In the genomic region with DNA sequence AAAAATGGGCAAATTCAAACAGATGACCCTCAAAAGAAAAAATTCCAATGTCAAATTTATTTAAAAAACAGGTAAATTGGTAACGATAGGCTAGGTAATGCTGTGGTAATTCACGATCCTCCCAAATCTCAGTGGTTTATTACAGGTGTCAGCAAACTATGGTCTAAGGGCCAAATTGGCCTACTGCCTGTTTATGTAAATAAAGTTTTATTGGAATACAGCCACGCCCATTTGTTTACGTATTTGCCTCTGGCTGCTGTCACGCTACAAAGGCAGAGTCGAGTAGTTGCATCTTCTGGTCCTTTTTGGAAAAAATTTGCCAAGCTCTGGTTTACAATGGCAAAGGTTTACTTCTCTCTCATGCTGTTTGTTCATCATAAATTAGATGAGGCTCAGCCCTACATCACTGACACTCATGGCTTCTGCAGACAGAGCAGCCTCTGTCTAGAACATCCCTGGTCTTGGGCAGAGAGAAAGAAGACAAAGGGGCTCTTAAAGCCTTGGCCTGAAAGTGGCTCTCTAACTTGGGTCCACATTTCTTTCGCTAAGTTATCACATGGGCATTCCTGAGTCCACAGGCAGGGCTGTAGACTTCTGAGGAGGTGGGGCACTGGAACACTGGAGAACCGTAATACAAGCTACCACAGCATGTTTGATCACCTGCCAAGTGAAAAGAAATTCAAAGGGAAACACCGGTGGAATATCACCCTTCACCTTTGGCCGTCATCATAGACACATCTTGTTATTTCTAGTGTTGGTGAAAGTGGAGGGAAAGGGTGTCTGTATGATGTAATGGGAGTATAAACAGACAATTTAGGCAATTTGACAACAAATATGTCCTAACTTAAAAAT, we compare ENCODE assay signal across 13 cellular contexts. TPM values are rescaled to one million over a fixed set of nuclear protein-coding genes. Genes with fewer than 3 reads are reported as not detected.
DNase-seq lines count a peak whose midpoint lies in the region; ATAC-seq and TF ChIP-seq lines count a peak whose summit lies in the region.
"Had no signal": no experiment of that assay in that cellular context is flagged by ENCODE, and none has a peak within 500 bp of the region (broad histone marks: within the 10 kb centered on the region; RNA-seq: fewer than 3 reads in every experiment).

No MANE protein-coding gene starts in this region.

- H3K27me3 Mint-ChIP-seq in WTC11 (ENCODE audit: low read depth) = peaks cover 3% of the 10 kb centered on the region

- POLR2A ChIA-PET in WTC11 (lab: Charles Lee) = no interaction called here

- H3K9me3 Mint-ChIP-seq in WTC11 = peaks cover 15% of the 10 kb centered on the region

- no peak for TF ChIP-seq CTCF in WTC11 (IDR thresholded peaks at IDR 0.05)

- H3K4me1 Mint-ChIP-seq in WTC11 = peaks cover 7% of the 10 kb centered on the region
- H3K4me1 Mint-ChIP-seq: neural crest cell had no signal

- H3K36me3 Mint-ChIP-seq in WTC11 = peaks cover 9% of the 10 kb centered on the region

- CTCF ChIA-PET in WTC11 (lab: Charles Lee) = no interaction called here

- DNase-seq in EL (peak; percentile 16), NCI-H69 (lab: John Stamatoyannopoulos, UW) (peak; percentile 18), fibroblast of gingiva (ENCODE audit: low read depth) (peak; percentile 11), sciatic nerve (ENCODE audit: low spot score) (no peak), WTC11 (ENCODE audit: low spot score) (no peak), cortex of kidney (lab: John Stamatoyannopoulos, UW) (no peak)
- no peak for DNase-seq in activated naive CD4-positive, alpha-beta T cell treated with anti-CD3 and anti-CD28 coated beads, Interleukin-2, amount 50 U/mL, for 16 hours
- DNase-seq: activated CD8-positive, alpha-beta memory T cell treated with anti-CD3 and anti-CD28 coated beads, Interleukin-2, amount 50 U/mL, for 4 hours; amniotic stem cell; kidney glomerular epithelial cell; stimulated activated CD4-positive, alpha-beta T cell treated with anti-CD3 and anti-CD28 coated beads, Interleukin-12 subunit alpha, Interleukin-12 subunit beta, amount 100 ng/mL, for 4 hours; transverse colon had no signal

- no peak overlapping the region for H3K4me3 Mint-ChIP-seq in WTC11
- H3K4me3 Mint-ChIP-seq: neural crest cell had no signal

- H3K27ac Mint-ChIP-seq in WTC11 = no peak overlapping the region

- ATAC-seq in sciatic nerve (peak; percentile 83), WTC11 (no peak)

- intact Hi-C loops in sciatic nerve (cut with DNase I) = no loop called here

TF ChIP-seq in WTC11, 78 proteins besides CTCF, POLR2A, EP300 and RAD21:
- no peak for TF ChIP-seq TP53 (CRISPR knock-in tag; IDR thresholded peaks at IDR 0.05)
- no peak for TF ChIP-seq GRHL2 (CRISPR knock-in tag; IDR thresholded peaks at IDR 0.05; ENCODE audit: insufficient replicate concordance, severe bottlenecking)
- TF ChIP-seq, protein P1, sequence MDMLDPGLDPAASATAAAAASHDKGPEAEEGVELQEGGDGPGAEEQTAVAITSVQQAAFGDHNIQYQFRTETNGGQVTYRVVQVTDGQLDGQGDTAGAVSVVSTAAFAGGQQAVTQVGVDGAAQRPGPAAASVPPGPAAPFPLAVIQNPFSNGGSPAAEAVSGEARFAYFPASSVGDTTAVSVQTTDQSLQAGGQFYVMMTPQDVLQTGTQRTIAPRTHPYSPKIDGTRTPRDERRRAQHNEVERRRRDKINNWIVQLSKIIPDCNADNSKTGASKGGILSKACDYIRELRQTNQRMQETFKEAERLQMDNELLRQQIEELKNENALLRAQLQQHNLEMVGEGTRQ (CRISPR knock-in tag; IDR thresholded peaks at IDR 0.05) = no peak
- no peak for TF ChIP-seq ZNF232 (CRISPR knock-in tag; IDR thresholded peaks at IDR 0.05)
- no peak for TF ChIP-seq TEAD1 (CRISPR knock-in tag; IDR thresholded peaks at IDR 0.05)
- TF ChIP-seq, protein P2, sequence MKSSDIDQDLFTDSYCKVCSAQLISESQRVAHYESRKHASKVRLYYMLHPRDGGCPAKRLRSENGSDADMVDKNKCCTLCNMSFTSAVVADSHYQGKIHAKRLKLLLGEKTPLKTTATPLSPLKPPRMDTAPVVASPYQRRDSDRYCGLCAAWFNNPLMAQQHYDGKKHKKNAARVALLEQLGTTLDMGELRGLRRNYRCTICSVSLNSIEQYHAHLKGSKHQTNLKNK (CRISPR knock-in tag; IDR thresholded peaks at IDR 0.05) = no peak
- no peak for TF ChIP-seq EMX1 (CRISPR knock-in tag; IDR thresholded peaks at IDR 0.05)
- TF ChIP-seq KAT7 (CRISPR knock-in tag; IDR thresholded peaks at IDR 0.05; ENCODE audit: borderline replicate concordance) = no peak
- TF ChIP-seq, protein P3, sequence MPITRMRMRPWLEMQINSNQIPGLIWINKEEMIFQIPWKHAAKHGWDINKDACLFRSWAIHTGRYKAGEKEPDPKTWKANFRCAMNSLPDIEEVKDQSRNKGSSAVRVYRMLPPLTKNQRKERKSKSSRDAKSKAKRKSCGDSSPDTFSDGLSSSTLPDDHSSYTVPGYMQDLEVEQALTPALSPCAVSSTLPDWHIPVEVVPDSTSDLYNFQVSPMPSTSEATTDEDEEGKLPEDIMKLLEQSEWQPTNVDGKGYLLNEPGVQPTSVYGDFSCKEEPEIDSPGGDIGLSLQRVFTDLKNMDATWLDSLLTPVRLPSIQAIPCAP (CRISPR knock-in tag; IDR thresholded peaks at IDR 0.05) = no peak
- TF ChIP-seq NFYB (CRISPR knock-in tag; conservative IDR thresholded peaks at IDR 0.05; ENCODE audit: low read depth) = no peak
- TF ChIP-seq, protein P4, sequence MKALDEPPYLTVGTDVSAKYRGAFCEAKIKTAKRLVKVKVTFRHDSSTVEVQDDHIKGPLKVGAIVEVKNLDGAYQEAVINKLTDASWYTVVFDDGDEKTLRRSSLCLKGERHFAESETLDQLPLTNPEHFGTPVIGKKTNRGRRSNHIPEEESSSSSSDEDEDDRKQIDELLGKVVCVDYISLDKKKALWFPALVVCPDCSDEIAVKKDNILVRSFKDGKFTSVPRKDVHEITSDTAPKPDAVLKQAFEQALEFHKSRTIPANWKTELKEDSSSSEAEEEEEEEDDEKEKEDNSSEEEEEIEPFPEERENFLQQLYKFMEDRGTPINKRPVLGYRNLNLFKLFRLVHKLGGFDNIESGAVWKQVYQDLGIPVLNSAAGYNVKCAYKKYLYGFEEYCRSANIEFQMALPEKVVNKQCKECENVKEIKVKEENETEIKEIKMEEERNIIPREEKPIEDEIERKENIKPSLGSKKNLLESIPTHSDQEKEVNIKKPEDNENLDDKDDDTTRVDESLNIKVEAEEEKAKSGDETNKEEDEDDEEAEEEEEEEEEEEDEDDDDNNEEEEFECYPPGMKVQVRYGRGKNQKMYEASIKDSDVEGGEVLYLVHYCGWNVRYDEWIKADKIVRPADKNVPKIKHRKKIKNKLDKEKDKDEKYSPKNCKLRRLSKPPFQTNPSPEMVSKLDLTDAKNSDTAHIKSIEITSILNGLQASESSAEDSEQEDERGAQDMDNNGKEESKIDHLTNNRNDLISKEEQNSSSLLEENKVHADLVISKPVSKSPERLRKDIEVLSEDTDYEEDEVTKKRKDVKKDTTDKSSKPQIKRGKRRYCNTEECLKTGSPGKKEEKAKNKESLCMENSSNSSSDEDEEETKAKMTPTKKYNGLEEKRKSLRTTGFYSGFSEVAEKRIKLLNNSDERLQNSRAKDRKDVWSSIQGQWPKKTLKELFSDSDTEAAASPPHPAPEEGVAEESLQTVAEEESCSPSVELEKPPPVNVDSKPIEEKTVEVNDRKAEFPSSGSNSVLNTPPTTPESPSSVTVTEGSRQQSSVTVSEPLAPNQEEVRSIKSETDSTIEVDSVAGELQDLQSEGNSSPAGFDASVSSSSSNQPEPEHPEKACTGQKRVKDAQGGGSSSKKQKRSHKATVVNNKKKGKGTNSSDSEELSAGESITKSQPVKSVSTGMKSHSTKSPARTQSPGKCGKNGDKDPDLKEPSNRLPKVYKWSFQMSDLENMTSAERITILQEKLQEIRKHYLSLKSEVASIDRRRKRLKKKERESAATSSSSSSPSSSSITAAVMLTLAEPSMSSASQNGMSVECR (CRISPR knock-in tag; IDR thresholded peaks at IDR 0.05; ENCODE audit: borderline replicate concordance) = no peak
- no peak for TF ChIP-seq ESRRA (CRISPR knock-in tag; IDR thresholded peaks at IDR 0.05; ENCODE audit: borderline replicate concordance)
- no peak for TF ChIP-seq JUN (CRISPR knock-in tag; IDR thresholded peaks at IDR 0.05)

RNA-seq across cellular contexts. Expression of a gene that starts 34.8 kb away (rescaled TPM):
- 40.5 TPM for total RNA-seq in sciatic nerve
- 4.2 to 5.7 TPM (median 4.9 TPM) in 3 replicates for total RNA-seq in WTC11 (2021)

RNA-seq across cellular contexts. Expression of a gene that starts 40.6 kb away (rescaled TPM):
- total RNA-seq in sciatic nerve (4.4 TPM), WTC11 (2021) (0.16 to 0.66 TPM (median 0.37 TPM) in 3 replicates)
- total RNA-seq: neural crest cell had no signal

Comparison
In these comparisons a context has a peak if more than half of its experiments do, and no peak if none do; other contexts are left out.
1. DNase-seq: peak in EL (single experiment), NCI-H69 (single experiment) and fibroblast of gingiva (single experiment); none in sciatic nerve (single experiment), activated naive CD4-positive, alpha-beta T cell treated with anti-CD3 and anti-CD28 coated beads, Interleukin-2, amount 50 U/mL, for 16 hours (single experiment), WTC11 (single experiment) and cortex of kidney (single experiment).